Comparison of ENCODE assay signal across 10 cellular contexts in genomic region chr3:180036092-180036677, GRCh38. TPM values are rescaled to one million over a fixed set of nuclear protein-coding genes. Genes with fewer than 3 reads are reported as not detected.
DNase-seq lines count a peak whose midpoint lies in the region; ATAC-seq and TF ChIP-seq lines count a peak whose summit lies in the region.
"Had no signal": no experiment of that assay in that cellular context is flagged by ENCODE, and none has a peak within 500 bp of the region (broad histone marks: within the 10 kb centered on the region; RNA-seq: fewer than 3 reads in every experiment).

No MANE protein-coding gene starts in this region.

- no peaks in the 10 kb centered on the region for H3K9me3 Mint-ChIP-seq in central memory CD8-positive, alpha-beta T cell

- 0 out of 2 replicates have a peak overlapping the region, but pooled peaks have one; percentile 0 for H3K9ac ChIP-seq in MM.1S (ENCODE audit: low read length)
- H3K9ac ChIP-seq in subcutaneous abdominal adipose tissue (ENCODE audit: low read length in 5 of 5), result no peak overlapping the region

- H3K27ac ChIP-seq in MM.1S (ENCODE audit: low read length), result peak overlapping the region; percentile 11; the same call in 1 of the 2 replicates
- no peak overlapping the region for H3K27ac ChIP-seq in subcutaneous abdominal adipose tissue (ENCODE audit: low read depth, low read length)
- no peak overlapping the region for H3K27ac ChIP-seq in sigmoid colon
- H3K27ac ChIP-seq: VCaP had no signal

- H3K4me1 ChIP-seq in MM.1S (ENCODE audit: low read length) (peaks cover 7% of the 10 kb centered on the region; the same call in 1 of the 2 replicates), subcutaneous abdominal adipose tissue (ENCODE audit: control insufficient read depth in 5 of 5, insufficient read depth in 5 of 5, low read length in 5 of 5) (peaks cover 0 to 12% (median 10%) of the 10 kb centered on the region in 5 donors), sigmoid colon (peaks cover 0 to 11% (median 4%) of the 10 kb centered on the region in 4 donors)

- intact Hi-C loops in sigmoid colon (cut with DNase I), result no loop called here

- H3K9me3 ChIP-seq in MM.1S (replicated peaks; ENCODE audit: insufficient read depth, low read length), result no peaks in the 10 kb centered on the region
- no peaks in the 10 kb centered on the region for H3K9me3 ChIP-seq in subcutaneous abdominal adipose tissue (ENCODE audit: control insufficient read depth in 5 of 5, low read length in 5 of 5)
- no peaks in the 10 kb centered on the region for H3K9me3 ChIP-seq in sigmoid colon

- 2 to 15% methylated on average over 16 of the region's 16 CpGs for WGBS in sigmoid colon, 2 donors

- DNase-seq in DMS 273 (lab: John Stamatoyannopoulos, UW; ENCODE audit: unreplicated experiment), result peak; percentile 53
- DNase-seq in DMS 273 treated with DMSO at 0.1 percent for 48 hours (lab: John Stamatoyannopoulos, UW), result no peak
- peak; percentile 71 for DNase-seq in MM.1S
- no peak for DNase-seq in central memory CD8-positive, alpha-beta T cell (ENCODE audit: low spot score in 2 of 2)
- no peak for DNase-seq in sigmoid colon
- no peak for DNase-seq in effector CD8-positive, alpha-beta T cell (lab: John Stamatoyannopoulos, UW)

- no peak for TF ChIP-seq CTCF in MM.1S (IDR thresholded peaks at IDR 0.05; ENCODE audit: low read length)
- no peak for TF ChIP-seq CTCF in sigmoid colon (IDR thresholded peaks at IDR 0.05)

- H3K27ac Mint-ChIP-seq in central memory CD8-positive, alpha-beta T cell (ENCODE audit: low read depth), result no peak overlapping the region

- TF ChIP-seq POLR2A in sigmoid colon (IDR thresholded peaks at IDR 0.05), result no peak

- peak overlapping the region; percentile 29 for H3K4me3 Mint-ChIP-seq in central memory CD8-positive, alpha-beta T cell

- H3K27me3 ChIP-seq in MM.1S (replicated peaks; ENCODE audit: insufficient read depth, low read length) (no peaks in the 10 kb centered on the region), subcutaneous abdominal adipose tissue (ENCODE audit: control insufficient read depth in 5 of 5, insufficient read depth in 4 of 5, low read length in 5 of 5) (peaks cover 14 to 22% (median 17%) of the 10 kb centered on the region in 5 donors), sigmoid colon (peaks cover 10 to 64% (median 27%) of the 10 kb centered on the region in 3 donors)

- no peak for TF ChIP-seq EP300 in sigmoid colon (IDR thresholded peaks at IDR 0.05)

- no peaks in the 10 kb centered on the region for H4K20me1 ChIP-seq in MM.1S (ENCODE audit: insufficient read depth, low read length)

- H3K36me3 ChIP-seq in MM.1S (replicated peaks; ENCODE audit: insufficient read depth, low read length), result no peaks in the 10 kb centered on the region
- no peaks in the 10 kb centered on the region for H3K36me3 ChIP-seq in subcutaneous abdominal adipose tissue (ENCODE audit: control insufficient read depth in 5 of 5, insufficient read depth in 5 of 5, low read length in 5 of 5)
- H3K36me3 ChIP-seq in sigmoid colon, result no peaks in the 10 kb centered on the region

- H3K4me2 ChIP-seq in MM.1S (ENCODE audit: low read depth, low read length), result peak overlapping the region; percentile 89

- peaks cover 10% of the 10 kb centered on the region for H3K4me1 Mint-ChIP-seq in central memory CD8-positive, alpha-beta T cell

- H2AFZ ChIP-seq in MM.1S (ENCODE audit: low read length), result peak overlapping the region; percentile 19

- H3F3A ChIP-seq in MM.1S (ENCODE audit: insufficient read depth, low read length), result peaks cover 5% of the 10 kb centered on the region; the same call in 1 of the 2 replicates

- peak; percentile 65 for ATAC-seq in GM21717 (IDR thresholded peaks at IDR 0.05; ENCODE audit: unreplicated experiment)
- ATAC-seq in central memory CD8-positive, alpha-beta T cell (replicated peaks; ENCODE audit: extremely low read depth, poor library complexity, severe bottlenecking), result no peak

- H3K4me3 ChIP-seq in MM.1S (ENCODE audit: low read length), result peak overlapping the region; percentile 54
- H3K4me3 ChIP-seq in subcutaneous abdominal adipose tissue (ENCODE audit: low read depth in 1 of 5, low read length in 5 of 5), result peak overlapping the region in 3 of 5 donors; percentile 44 to 62 (median 59)
- peak overlapping the region in 2 of 4 donors; percentile 27 to 34 for H3K4me3 ChIP-seq in sigmoid colon

- no peaks in the 10 kb centered on the region for H3K36me3 Mint-ChIP-seq in central memory CD8-positive, alpha-beta T cell (ENCODE audit: insufficient read depth)

- H3K79me2 ChIP-seq in MM.1S (ENCODE audit: low read length), result no peaks in the 10 kb centered on the region

- H3K27me3 Mint-ChIP-seq in central memory CD8-positive, alpha-beta T cell, result peaks cover 74% of the 10 kb centered on the region

- no peaks in the 10 kb centered on the region for H3K9me2 ChIP-seq in MM.1S (replicated peaks; ENCODE audit: insufficient read depth, low read length)

RNA-seq across cellular contexts. Expression of gene PEX5L, which starts 0.6 kb away (rescaled TPM):
- 1 to 10 TPM in 1 of 4 donors, under 1 TPM in 2, not detected in 1; 0.28 to 2.4 (median 0.36) TPM for total RNA-seq in sigmoid colon
- under 1 TPM in 1 of 3 donors, not detected in 2; 0.12 TPM for polyA plus RNA-seq in sigmoid colon
- total RNA-seq: pulmonary artery endothelial cell had no signal

Comparison
In these comparisons a context has a peak if more than half of its experiments do, and no peak if none do; other contexts are left out.
1. DNase-seq: peak in DMS 273 (single experiment) and MM.1S (single experiment); none in DMS 273 treated with DMSO at 0.1 percent for 48 hours (single experiment), central memory CD8-positive, alpha-beta T cell (0 of 2), sigmoid colon (single experiment) and effector CD8-positive, alpha-beta T cell (single experiment).